8 cellular contexts compared by ENCODE assay signal in genomic region chr11:64224891-64225607, GRCh38. TPM values are rescaled to one million over a fixed set of nuclear protein-coding genes. Genes with fewer than 3 reads are reported as not detected.
DNase-seq lines count a peak whose midpoint lies in the region; ATAC-seq and TF ChIP-seq lines count a peak whose summit lies in the region.

No MANE protein-coding gene starts in this region.

- H3K27me3 ChIP-seq in skeletal muscle satellite cell (ENCODE audit: control insufficient read depth, insufficient read depth, low read length): no peaks in the 10 kb centered on the region

- peak; percentile 40 for TF ChIP-seq POLR2A in GM19099 (IDR thresholded peaks at IDR 0.05; ENCODE audit: extremely low read depth, insufficient read length, low read depth)

- H3K4me3 ChIP-seq in foreskin fibroblast (ENCODE audit: low read depth in 1 of 2, low read length in 2 of 2) (peak overlapping the region; percentile 86 to 94), skeletal muscle satellite cell (ENCODE audit: low read length) (peak overlapping the region; percentile 91)

- peak overlapping the region; percentile 97 for H3K4me2 ChIP-seq in skeletal muscle satellite cell (ENCODE audit: low read length)

- peak overlapping the region; percentile 91 for H3K9ac ChIP-seq in skeletal muscle satellite cell (ENCODE audit: low read depth, low read length)

- no peak for ATAC-seq in left lobe of liver

- no peak for TF ChIP-seq CTCF in foreskin fibroblast (IDR thresholded peaks at IDR 0.05; ENCODE audit: low read depth, low read length)

- no peaks in the 10 kb centered on the region for H3K9me3 ChIP-seq in skeletal muscle satellite cell (replicated peaks; ENCODE audit: low read length)

- DNase-seq in UCSD-AML1 (lab: John Stamatoyannopoulos, UW; ENCODE audit: unreplicated experiment): peak; percentile 62
- DNase-seq in foreskin fibroblast: peak in 1 of 2 donors; percentile 33
- DNase-seq in NCI-H446 treated with DMSO at 0.1 percent for 48 hours (lab: John Stamatoyannopoulos, UW): no peak
- no peak for DNase-seq in left lobe of liver (ENCODE audit: low spot score)
- no peak for DNase-seq in stimulated activated CD4-positive, alpha-beta T cell treated with anti-CD3 and anti-CD28 coated beads, Interleukin-12 subunit alpha, Interleukin-12 subunit beta, amount 100 ng/mL, for 4 hours
- DNase-seq in activated gamma-delta T cell (lab: John Stamatoyannopoulos, UW): no peak

- H3K36me3 ChIP-seq in skeletal muscle satellite cell (ENCODE audit: insufficient read depth, low read length): peaks cover 29% of the 10 kb centered on the region

- peaks cover 37% of the 10 kb centered on the region for H3K4me1 ChIP-seq in skeletal muscle satellite cell (ENCODE audit: control insufficient read depth, insufficient read depth, low read length)

RNA-seq across cellular contexts. Expression of gene TRPT1, which starts 0.9 kb away (rescaled TPM):
- 27.1 and 29.9 TPM in 2 replicates for total RNA-seq in skeletal muscle satellite cell (2012; rRNA removed)
- total RNA-seq in left lobe of liver: 22.2 TPM

RNA-seq across cellular contexts. Expression of gene NUDT22, which starts 1.0 kb away (rescaled TPM):
- total RNA-seq in skeletal muscle satellite cell (2012; rRNA removed): 71.0 and 82.1 TPM in 2 replicates
- 52.5 TPM for total RNA-seq in left lobe of liver

RNA-seq across cellular contexts. Expression of gene DNAJC4, which starts 5.3 kb away (rescaled TPM):
- total RNA-seq in skeletal muscle satellite cell (2012; rRNA removed): 7.9 and 9.4 TPM in 2 replicates
- 28.2 TPM for total RNA-seq in left lobe of liver

RNA-seq across cellular contexts. Expression of gene VEGFB, which starts 9.3 kb away (rescaled TPM):
- total RNA-seq in skeletal muscle satellite cell (2012; rRNA removed): 20.3 and 30.1 TPM in 2 replicates
- total RNA-seq in left lobe of liver: 20.8 TPM

RNA-seq across cellular contexts. Expression of gene FKBP2, which starts 15.8 kb away (rescaled TPM):
- 31.0 and 47.1 TPM in 2 replicates for total RNA-seq in skeletal muscle satellite cell (2012; rRNA removed)
- total RNA-seq in left lobe of liver: 82.6 TPM
